In genomic region chr2:137336067-137336466, GRCh38 we compare ENCODE assay signal across 28 cellular contexts.
"Had no signal": no experiment of that assay in that cellular context is flagged by ENCODE, and none has a peak within 500 bp of the region (broad histone marks: within the 10 kb centered on the region; RNA-seq: fewer than 3 reads in every experiment).

No MANE protein-coding gene starts in this region.

- H3K9ac ChIP-seq: neural progenitor cell, parathyroid adenoma had no signal

- H3K36me3 ChIP-seq: neural progenitor cell, ovary, spleen, suprapubic skin, tibial artery, transverse colon, upper lobe of right lung, uterus had no signal

- H3K4me1 ChIP-seq: neural progenitor cell, parathyroid adenoma, psoas muscle, spleen, suprapubic skin, testis, transverse colon, upper lobe of right lung, uterus had no signal

- H3K79me2 ChIP-seq: parathyroid adenoma had no signal

- ATAC-seq: natural killer cell; psoas muscle; right cardiac atrium; sciatic nerve; stimulated activated memory B cell treated with anti-CD40 and anti-IgM and Interleukin-4, amounts not matched to agents 10 μg/mL and 1 μg/mL and 100 μg/mL, for 72 hours; stimulated activated naive CD8-positive, alpha-beta T cell treated with anti-CD3 and anti-CD28 coated beads, Interleukin-15, amount 100 ng/mL, for 72 hours; stimulated activated naive CD8-positive, alpha-beta T cell treated with anti-CD3 and anti-CD28 coated beads, Interleukin-15, Interleukin-2, amounts not matched to agents 100 U/mL and 50 U/mL, for 24 hours; upper lobe of right lung had no signal

- DNase-seq: natural killer cell; occipital lobe; ovary; posterior cingulate gyrus; psoas muscle; right cardiac atrium; spleen; stimulated activated CD4-positive, alpha-beta T cell treated with anti-CD3 and anti-CD28 coated beads, Interleukin-12 subunit alpha, Interleukin-12 subunit beta, amount 100 ng/mL, for 4 hours; stimulated activated CD4-positive, alpha-beta T cell treated with anti-CD3 and anti-CD28 coated beads, Interleukin-1b, Interleukin-23, amount 100 ng/mL, for 48 hours; stimulated activated CD4-positive, alpha-beta T cell treated with anti-CD3 and anti-CD28 coated beads, Interleukin-4, amount 100 ng/mL, for 1 hour; stimulated activated CD4-positive, alpha-beta T cell treated with anti-CD3 and anti-CD28 coated beads, Interleukin-4, amount 100 ng/mL, for 4 hours; stimulated activated CD8-positive, alpha-beta memory T cell treated with anti-CD3 and anti-CD28 coated beads, Interleukin-4, amount 100 ng/mL, for 48 hours; stimulated activated naive CD4-positive, alpha-beta T cell; stimulated activated naive CD8-positive, alpha-beta T cell treated with anti-CD3 and anti-CD28 coated beads, Interleukin-15, amount 100 ng/mL, for 72 hours; stimulated activated naive CD8-positive, alpha-beta T cell treated with anti-CD3 and anti-CD28 coated beads, Interleukin-15, Interleukin-2, amounts not matched to agents 100 U/mL and 50 U/mL, for 24 hours; substantia nigra; testis; tibial artery; transverse colon; upper lobe of right lung; uterus had no signal

- H3K27ac ChIP-seq: neural progenitor cell, ovary, parathyroid adenoma, psoas muscle, skin epidermis, spleen, suprapubic skin, testis, tibial artery, transverse colon, upper lobe of right lung, uterus had no signal

- H3K4me3 ChIP-seq: neural progenitor cell, ovary, psoas muscle, skin epidermis, smooth muscle cell, spleen, suprapubic skin, testis, tibial artery, transverse colon, upper lobe of right lung, uterus had no signal

- H2AFZ ChIP-seq: neural progenitor cell, parathyroid adenoma had no signal

- H3K4me2 ChIP-seq: neural progenitor cell, smooth muscle cell had no signal

- H3K9me3 ChIP-seq: ovary, psoas muscle, suprapubic skin, testis, transverse colon, upper lobe of right lung, uterus had no signal

- H3K27me3 ChIP-seq: neural progenitor cell, ovary, spleen, suprapubic skin, testis, tibial artery, transverse colon, upper lobe of right lung, uterus had no signal
